ENCODE assay signal across 8 cellular contexts in the genomic region with DNA sequence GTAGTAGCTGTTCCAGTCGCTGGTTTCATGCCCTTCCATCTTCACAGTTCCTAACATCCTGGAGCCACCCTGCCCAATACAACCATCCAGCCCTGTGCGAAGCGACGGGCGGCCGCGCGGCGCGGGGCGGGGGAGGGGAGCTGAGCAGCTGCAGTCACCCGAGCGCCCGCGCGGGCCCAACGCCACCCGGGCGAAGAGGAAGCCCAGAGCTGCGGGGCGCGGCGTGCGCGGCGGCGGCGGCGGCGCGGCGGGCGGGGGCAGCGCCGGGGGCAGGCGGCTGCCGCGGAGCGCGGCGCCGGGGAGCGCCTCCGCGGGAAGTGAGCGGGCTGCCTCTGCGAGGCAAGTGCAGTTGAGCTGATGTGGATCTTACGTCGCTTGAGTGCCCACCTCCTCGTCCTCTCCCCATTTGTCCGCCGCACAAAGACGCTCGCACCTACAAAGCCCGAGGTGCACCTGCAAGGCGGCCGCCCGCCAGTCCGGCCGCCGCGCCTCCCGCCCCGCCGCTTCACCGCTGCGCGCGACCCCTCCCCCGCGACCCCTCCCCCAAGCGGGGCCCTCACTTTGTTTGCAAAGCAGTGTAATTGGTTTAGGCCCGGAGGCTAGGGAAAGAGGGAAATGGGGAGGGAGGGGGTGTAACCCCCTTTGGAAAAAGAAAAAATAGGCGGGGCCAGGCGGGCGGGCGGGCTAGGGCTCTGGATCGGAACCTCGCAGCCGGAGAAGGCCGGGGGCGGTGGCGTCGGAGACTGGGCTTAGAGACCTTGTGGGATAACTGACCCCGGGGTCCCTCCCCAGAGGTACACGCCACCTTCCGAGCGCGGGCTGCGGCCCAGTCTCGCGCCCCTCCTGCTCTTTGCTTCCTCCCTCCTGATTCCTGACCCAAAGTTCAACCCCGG. TPM values are rescaled to one million over a fixed set of nuclear protein-coding genes. Genes with fewer than 3 reads are reported as not detected.
A peak's percentile ranks its signal among the peaks of the same experiment; 100 is the strongest.
DNase-seq lines count a peak whose midpoint lies in the region; ATAC-seq and TF ChIP-seq lines count a peak whose summit lies in the region.

A gene (minus strand): TSS at position 334 of the 893 bp plus-strand sequence. CDS start 277 bp downstream, at position 57.
A gene with protein sequence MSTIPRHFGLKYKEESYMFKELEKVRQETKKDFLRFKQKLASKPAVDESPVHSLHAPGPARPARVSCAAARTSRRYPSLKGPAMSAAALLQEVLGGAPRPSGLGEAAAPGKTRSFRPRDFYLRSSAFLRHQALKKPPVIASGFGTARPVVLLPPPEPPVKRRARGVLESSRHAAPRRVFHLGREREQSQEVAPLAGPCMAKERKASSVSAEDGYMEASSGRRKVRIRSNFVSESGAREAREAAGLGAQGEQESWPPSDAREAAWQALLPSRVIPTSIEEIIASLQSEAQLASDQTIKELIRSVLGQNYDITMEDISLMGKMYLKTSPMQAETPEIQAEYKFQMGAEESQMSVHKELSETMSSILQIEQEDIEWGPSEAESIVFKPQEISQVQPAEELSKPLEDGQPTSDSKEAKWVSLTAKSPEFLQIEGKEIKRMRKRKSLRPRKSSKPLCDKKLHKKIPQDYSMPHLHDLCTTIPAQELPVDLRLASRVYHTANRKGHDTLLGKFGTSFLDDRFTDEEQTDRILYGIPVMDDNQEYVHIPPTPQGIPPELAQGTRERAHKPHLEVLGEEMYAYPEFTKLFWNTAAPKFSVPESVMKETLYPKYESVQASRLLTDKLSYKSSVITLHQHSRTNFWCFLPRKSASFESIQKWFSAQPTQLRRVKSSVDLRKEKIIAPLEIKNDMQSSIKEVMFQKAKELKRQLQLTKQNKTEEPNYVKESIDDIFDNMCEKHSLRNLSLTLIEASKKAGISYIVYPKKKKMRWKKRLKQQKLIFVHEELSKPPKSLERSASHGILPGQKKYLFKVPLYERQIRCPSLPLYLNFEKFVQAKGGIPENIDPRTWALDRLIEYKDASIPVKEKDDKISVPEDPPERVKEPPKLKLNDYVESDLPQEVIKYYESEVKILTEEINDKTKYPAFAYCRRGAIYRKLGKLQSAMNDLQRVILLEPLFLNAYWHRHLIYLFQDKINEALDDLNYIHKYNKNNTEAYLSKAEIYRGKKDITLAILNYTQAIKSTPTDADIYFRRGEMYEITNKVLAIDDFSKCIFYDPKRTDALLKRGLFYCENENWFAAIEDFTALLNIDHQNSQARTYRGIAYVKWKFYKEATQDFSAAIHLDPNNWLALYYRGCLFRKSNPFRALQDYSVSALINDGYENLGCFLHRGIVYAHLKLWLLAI (N-terminal part only) (plus strand): TSS at position 714 of the 893 bp plus-strand sequence. CDS start 26,436 bp downstream, outside the sequence.

- CTCF ChIA-PET in activated CD4-positive, alpha-beta T cell treated with anti-CD3 and anti-CD28 coated beads for 36 hours (lab: Charles Lee) = interaction anchor here (0.6 to 0.7 kb wide), 2 partner anchors 10 to 42 kb away, joined by 3 read pairs; no protein-coding TSS in a partner anchor
- CTCF ChIA-PET in activated B cell treated with CpG ODN at 0.5 μM for 24 hours (lab: Charles Lee) = no interaction called here

- H3K27ac ChIP-seq in heart left ventricle = no peak within 1 kb of the TSS
- no peak within 1 kb of the TSS for H3K27ac ChIP-seq in rectal smooth muscle tissue (ENCODE audit: low read depth, low read length)

- ATAC-seq in activated CD4-positive, alpha-beta T cell treated with anti-CD3 and anti-CD28 coated beads for 36 hours = peak; percentile 9
- ATAC-seq in activated B cell treated with CpG ODN at 0.5 μM for 24 hours (ENCODE audit: low read depth) (no peak), heart left ventricle (peak in 2 of 4 donors; percentile 38 to 43), HG02840 (IDR thresholded peaks at IDR 0.05; ENCODE audit: low FRiP score, unreplicated experiment) (no peak)

- H3K27me3 ChIP-seq in heart left ventricle = peaks cover 79 to 98% (median 95%) of the 10 kb centered on the region in 9 donors
- peaks cover 44% of the 10 kb centered on the region for H3K27me3 ChIP-seq in rectal smooth muscle tissue (ENCODE audit: control insufficient read depth, insufficient read depth, low read length)

- H3K9me3 Mint-ChIP-seq in activated CD4-positive, alpha-beta T cell treated with anti-CD3 and anti-CD28 coated beads for 36 hours (ENCODE audit: low read depth) = peaks cover 11% of the 10 kb centered on the region
- H3K9me3 Mint-ChIP-seq in activated B cell treated with CpG ODN at 0.5 μM for 24 hours = no peaks in the 10 kb centered on the region

- H3K4me3 Mint-ChIP-seq in activated CD4-positive, alpha-beta T cell treated with anti-CD3 and anti-CD28 coated beads for 36 hours = peak within 1 kb of the TSS; percentile 66
- H3K4me3 Mint-ChIP-seq in activated B cell treated with CpG ODN at 0.5 μM for 24 hours = peak within 1 kb of the TSS; percentile 63

- H3K4me3 ChIP-seq in heart left ventricle (peak within 1 kb of the TSS; percentile 20 to 46 (median 31)), rectal smooth muscle tissue (ENCODE audit: low read length) (peak within 1 kb of the TSS; percentile 58)

- peak within 1 kb of the TSS; percentile 29 for H3K27ac Mint-ChIP-seq in activated CD4-positive, alpha-beta T cell treated with anti-CD3 and anti-CD28 coated beads for 36 hours
- peak within 1 kb of the TSS; percentile 71 for H3K27ac Mint-ChIP-seq in activated B cell treated with CpG ODN at 0.5 μM for 24 hours

- 1 to 2% (median 2%) methylated on average over 50 to 93 of the region's 93 CpGs for WGBS in heart left ventricle, 4 donors

- peak within 1 kb of the TSS; percentile 53 for H3K9ac ChIP-seq in rectal smooth muscle tissue (ENCODE audit: low read length)

- H3K36me3 Mint-ChIP-seq in activated CD4-positive, alpha-beta T cell treated with anti-CD3 and anti-CD28 coated beads for 36 hours (ENCODE audit: low read depth) = peaks cover 8% of the 10 kb centered on the region
- no peaks in the 10 kb centered on the region for H3K36me3 Mint-ChIP-seq in activated B cell treated with CpG ODN at 0.5 μM for 24 hours (ENCODE audit: low read depth)

- intact Hi-C loops in activated CD4-positive, alpha-beta T cell treated with anti-CD3 and anti-CD28 coated beads for 36 hours (cut with DNase I, micrococcal nuclease) = loop anchor here (2.0 to 10.0 kb wide), 7 partner anchors 348 to 1270 kb away; a partner anchor contains a TSS
- intact Hi-C loops in activated B cell treated with CpG ODN at 0.5 μM for 24 hours (cut with micrococcal nuclease) (loop anchor here (5.0 kb wide), 1 partner anchor 938 kb away; no protein-coding TSS in a partner anchor), heart left ventricle (cut with DNase I) (loop anchor here in 4 of 10 donors (10.0 kb wide), 2 partner anchors 350 to 930 kb away; a partner anchor contains a TSS)

- no peaks in the 10 kb centered on the region for H3K36me3 ChIP-seq in heart left ventricle
- H3K36me3 ChIP-seq in rectal smooth muscle tissue (ENCODE audit: control insufficient read depth, insufficient read depth, low read length) = no peaks in the 10 kb centered on the region

- no peak for TF ChIP-seq CTCF in activated B cell treated with CpG ODN at 0.5 μM for 24 hours (IDR thresholded peaks at IDR 0.05)
- no peak for TF ChIP-seq CTCF in heart left ventricle (IDR thresholded peaks at IDR 0.05)

- POLR2A ChIA-PET in activated CD4-positive, alpha-beta T cell treated with anti-CD3 and anti-CD28 coated beads for 36 hours (lab: Charles Lee) = no interaction called here
- POLR2A ChIA-PET in activated B cell treated with CpG ODN at 0.5 μM for 24 hours (lab: Charles Lee) = no interaction called here

- H3K9me3 ChIP-seq in heart left ventricle = no peaks in the 10 kb centered on the region

- peaks cover 70% of the 10 kb centered on the region for H3K27me3 Mint-ChIP-seq in activated CD4-positive, alpha-beta T cell treated with anti-CD3 and anti-CD28 coated beads for 36 hours
- H3K27me3 Mint-ChIP-seq in activated B cell treated with CpG ODN at 0.5 μM for 24 hours = peaks cover 60% of the 10 kb centered on the region

- peaks cover 32% of the 10 kb centered on the region for H3K4me1 Mint-ChIP-seq in activated CD4-positive, alpha-beta T cell treated with anti-CD3 and anti-CD28 coated beads for 36 hours
- peaks cover 21% of the 10 kb centered on the region for H3K4me1 Mint-ChIP-seq in activated B cell treated with CpG ODN at 0.5 μM for 24 hours

- DNase-seq in activated CD4-positive, alpha-beta T cell treated with anti-CD3 and anti-CD28 coated beads for 36 hours = peak; percentile 38
- DNase-seq in activated CD4-positive, alpha-beta T cell treated with anti-CD3 and anti-CD28 coated beads for 1 hour = no peak
- peak; percentile 45 to 58 for DNase-seq in NCI-H1930 (lab: John Stamatoyannopoulos, UW)
- DNase-seq in activated B cell treated with CpG ODN at 0.5 μM for 24 hours = no peak
- no peak for DNase-seq in heart left ventricle
- DNase-seq in stimulated activated naive CD4-positive, alpha-beta T cell (lab: John Stamatoyannopoulos, UW) = no peak

- no peak for TF ChIP-seq POLR2A in heart left ventricle (IDR thresholded peaks at IDR 0.05)

- H3K4me1 ChIP-seq in heart left ventricle (peaks cover 0 to 67% (median 25%) of the 10 kb centered on the region in 12 donors), rectal smooth muscle tissue (ENCODE audit: control insufficient read depth, insufficient read depth, low read length) (peaks cover 3% of the 10 kb centered on the region)

RNA-seq across cellular contexts. Expression of the first gene that starts in this region (rescaled TPM):
- under 1 TPM; 0.05 to 0.07 TPM for total RNA-seq in activated CD4-positive, alpha-beta T cell treated with anti-CD3 and anti-CD28 coated beads for 36 hours
- total RNA-seq in activated B cell treated with CpG ODN at 0.5 μM for 24 hours = not detected in 2 replicates
- total RNA-seq in heart left ventricle = not detected
- polyA plus RNA-seq in heart left ventricle = not detected

RNA-seq across cellular contexts. Expression of the second gene that starts in this region (rescaled TPM):
- not detected for total RNA-seq in activated CD4-positive, alpha-beta T cell treated with anti-CD3 and anti-CD28 coated beads for 36 hours
- not detected in 2 replicates for total RNA-seq in activated B cell treated with CpG ODN at 0.5 μM for 24 hours
- total RNA-seq in heart left ventricle = not detected
- polyA plus RNA-seq in heart left ventricle = not detected

Comparison
In these comparisons a context has a peak if more than half of its experiments do, and no peak if none do; other contexts are left out.
1. Peak in DNase-seq and ATAC-seq in activated CD4-positive, alpha-beta T cell treated with anti-CD3 and anti-CD28 coated beads for 36 hours; RNA of the genes that start here not detected or under 1 TPM.
2. DNase-seq: peak in NCI-H1930 (2 of 2); none in activated CD4-positive, alpha-beta T cell treated with anti-CD3 and anti-CD28 coated beads for 1 hour (single experiment), activated B cell treated with CpG ODN at 0.5 μM for 24 hours (single experiment), heart left ventricle (0 of 5) and stimulated activated naive CD4-positive, alpha-beta T cell (0 of 6).